Comparison of ENCODE assay signal across 20 cellular contexts in genomic region chr5:113005454-113005853, GRCh38. TPM values are rescaled to one million over a fixed set of nuclear protein-coding genes. Genes with fewer than 3 reads are reported as not detected.
A peak's percentile ranks its signal among the peaks of the same experiment; 100 is the strongest.
DNase-seq lines count a peak whose midpoint lies in the region; ATAC-seq and TF ChIP-seq lines count a peak whose summit lies in the region.
"Had no signal": no experiment of that assay in that cellular context is flagged by ENCODE, and none has a peak within 500 bp of the region (broad histone marks: within the 10 kb centered on the region; RNA-seq: fewer than 3 reads in every experiment).

No MANE protein-coding gene starts in this region.

- WGBS in liver, result 60% methylated on average over 1 of the region's 1 CpG

- H3K9me3 Mint-ChIP-seq in GM23338, result no peaks in the 10 kb centered on the region
- H3K9me3 Mint-ChIP-seq: activated CD4-positive, alpha-beta T cell treated with anti-CD3 and anti-CD28 coated beads, Interleukin-2, amount 10 ng/mL, durations not matched to agents 24 days and 14 days; stimulated activated naive B cell treated with anti-CD40 and anti-IgM and Interleukin-4, amounts not matched to agents 10 μg/mL and 1 μg/mL and 100 μg/mL, for 72 hours had no signal

- H3K4me2 ChIP-seq in GM23338, result no peak overlapping the region

- H3K9ac ChIP-seq in liver (ENCODE audit: low read depth in 1 of 2, low read length in 2 of 2), result no peak overlapping the region

- ATAC-seq in GM23338 (no peak), Right ventricle myocardium inferior (no peak)
- ATAC-seq: gastrocnemius medialis; stimulated activated naive B cell treated with anti-CD40 and anti-IgM and Interleukin-4, amounts not matched to agents 10 μg/mL and 1 μg/mL and 100 μg/mL, for 72 hours had no signal

- TF ChIP-seq CTCF in GM23338 (conservative IDR thresholded peaks at IDR 0.05; ENCODE audit: low read depth in 2 of 2), result no peak
- TF ChIP-seq CTCF in liver (IDR thresholded peaks at IDR 0.05; ENCODE audit: low read depth, low read length, missing input control), result no peak

- H3K27ac Mint-ChIP-seq in GM23338, result peak overlapping the region; percentile 14
- H3K27ac Mint-ChIP-seq: activated CD4-positive, alpha-beta T cell treated with anti-CD3 and anti-CD28 coated beads, Interleukin-2, amount 10 ng/mL, durations not matched to agents 24 days and 14 days; B cell; stimulated activated naive B cell treated with anti-CD40 and anti-IgM and Interleukin-4, amounts not matched to agents 10 μg/mL and 1 μg/mL and 100 μg/mL, for 72 hours had no signal

- DNase-seq in GM23338 (ENCODE audit: low spot score), result no peak
- peak; percentile 66 for DNase-seq in NCI-H226
- no peak for DNase-seq in epithelial cell of prostate (ENCODE audit: low read depth, low spot score)
- DNase-seq in activated CD8-positive, alpha-beta memory T cell treated with anti-CD3 and anti-CD28 coated beads, Interleukin-2, amount 50 U/mL, for 4 hours, result no peak
- DNase-seq in DMS79 (lab: John Stamatoyannopoulos, UW), result no peak
- DNase-seq in Right ventricle myocardium inferior (ENCODE audit: missing footprints), result no peak
- DNase-seq: activated CD4-positive, alpha-beta T cell treated with anti-CD3 and anti-CD28 coated beads, Interleukin-2, amount 10 ng/mL, durations not matched to agents 24 days and 14 days; activated gamma-delta T cell; adrenal gland; Caco-2; gastrocnemius medialis; NCI-H146; NCI-H2171; NCI-H69; SHP77 treated with DMSO at 0.1 percent for 48 hours; sigmoid colon; stimulated activated naive B cell treated with anti-CD40 and anti-IgM and Interleukin-4, amounts not matched to agents 10 μg/mL and 1 μg/mL and 100 μg/mL, for 72 hours; T-helper 1 cell had no signal

- no peak for TF ChIP-seq RAD21 in liver (IDR thresholded peaks at IDR 0.05)

- peaks cover 70% of the 10 kb centered on the region for H3K36me3 Mint-ChIP-seq in GM23338 (ENCODE audit: low read depth)

- no peaks in the 10 kb centered on the region for H3K9me3 ChIP-seq in liver (ENCODE audit: control insufficient read depth in 4 of 4, low read length in 3 of 4)
- H3K9me3 ChIP-seq: adrenal gland, Caco-2, gastrocnemius medialis, sigmoid colon had no signal

- no peak overlapping the region for H3K4me3 ChIP-seq in GM23338
- H3K4me3 ChIP-seq in liver (ENCODE audit: low read depth in 1 of 3, low read length in 3 of 3), result no peak overlapping the region
- H3K4me3 ChIP-seq: adrenal gland, gastrocnemius medialis, sigmoid colon had no signal

- H3K27ac ChIP-seq in GM23338 (ENCODE audit: low read depth) (no peak overlapping the region), epithelial cell of prostate (peak overlapping the region; percentile 2), liver (ENCODE audit: low read depth in 1 of 2, low read length in 2 of 2) (no peak overlapping the region)
- H3K27ac ChIP-seq: adrenal gland, gastrocnemius medialis, sigmoid colon had no signal

- no peaks in the 10 kb centered on the region for H3K27me3 ChIP-seq in GM23338 (ENCODE audit: insufficient read depth)
- no peaks in the 10 kb centered on the region for H3K27me3 ChIP-seq in liver (ENCODE audit: control insufficient read depth in 4 of 4, insufficient read depth in 4 of 4, low read length in 3 of 4)
- H3K27me3 ChIP-seq: adrenal gland, gastrocnemius medialis, sigmoid colon had no signal

- no peak overlapping the region for H3K4me3 Mint-ChIP-seq in GM23338
- H3K4me3 Mint-ChIP-seq: activated CD4-positive, alpha-beta T cell treated with anti-CD3 and anti-CD28 coated beads, Interleukin-2, amount 10 ng/mL, durations not matched to agents 24 days and 14 days; B cell; stimulated activated naive B cell treated with anti-CD40 and anti-IgM and Interleukin-4, amounts not matched to agents 10 μg/mL and 1 μg/mL and 100 μg/mL, for 72 hours had no signal

- H2AFZ ChIP-seq in GM23338, result no peak overlapping the region

- no peaks in the 10 kb centered on the region for H3K4me1 ChIP-seq in GM23338 (ENCODE audit: insufficient read depth)
- H3K4me1 ChIP-seq in liver (ENCODE audit: control insufficient read depth in 4 of 4, insufficient read depth in 4 of 4, low read length in 3 of 4), result no peaks in the 10 kb centered on the region
- H3K4me1 ChIP-seq: Caco-2, gastrocnemius medialis, sigmoid colon had no signal

- H3K36me3 ChIP-seq in GM23338 (ENCODE audit: insufficient read depth) (peaks cover 51% of the 10 kb centered on the region), liver (ENCODE audit: control insufficient read depth in 4 of 4, insufficient read depth in 3 of 4, low read depth in 1 of 4, low read length in 3 of 4) (peaks cover 3 to 31% (median 15%) of the 10 kb centered on the region in 4 donors)

- H3F3A ChIP-seq in GM23338 (replicated peaks; ENCODE audit: low read depth), result no peaks in the 10 kb centered on the region

- no peaks in the 10 kb centered on the region for H3K9me2 ChIP-seq in GM23338 (ENCODE audit: insufficient read depth)

- no peaks in the 10 kb centered on the region for H3K27me3 Mint-ChIP-seq in GM23338 (ENCODE audit: insufficient read depth, low read depth, poor library complexity)
- H3K27me3 Mint-ChIP-seq: activated CD4-positive, alpha-beta T cell treated with anti-CD3 and anti-CD28 coated beads, Interleukin-2, amount 10 ng/mL, durations not matched to agents 24 days and 14 days; B cell; stimulated activated naive B cell treated with anti-CD40 and anti-IgM and Interleukin-4, amounts not matched to agents 10 μg/mL and 1 μg/mL and 100 μg/mL, for 72 hours had no signal

- H3K79me2 ChIP-seq in GM23338 (replicated peaks; ENCODE audit: insufficient read depth), result peaks cover 4% of the 10 kb centered on the region

- H3K4me1 Mint-ChIP-seq in GM23338, result no peaks in the 10 kb centered on the region
- H3K4me1 Mint-ChIP-seq: B cell had no signal

- H4K20me1 ChIP-seq in GM23338 (replicated peaks; ENCODE audit: insufficient read depth), result no peaks in the 10 kb centered on the region; the same call in 1 of the 2 replicates

- intact Hi-C loops in Right ventricle myocardium inferior (cut with DNase I), result no loop called here

TF ChIP-seq in GM23338, 12 proteins besides CTCF, POLR2A, EP300 and RAD21:
- TF ChIP-seq EZH2 (IDR thresholded peaks at IDR 0.05; ENCODE audit: low read depth, unreplicated experiment) (no peak), NANOG (IDR thresholded peaks at IDR 0.05; ENCODE audit: borderline replicate concordance) (no peak), POLR2AphosphoS5 (IDR thresholded peaks at IDR 0.05; ENCODE audit: low read depth) (no peak)

TF ChIP-seq in liver, 16 proteins besides CTCF, POLR2A, EP300 and RAD21:
- peak; percentile 22 to 42 for TF ChIP-seq JUND (IDR thresholded peaks at IDR 0.05)
- peak; percentile 48 for TF ChIP-seq YY1 (IDR thresholded peaks at IDR 0.05)
- no peak for TF ChIP-seq NR2F2 (IDR thresholded peaks at IDR 0.05)
- TF ChIP-seq FOXA1 (IDR thresholded peaks at IDR 0.05), result no peak

RNA-seq across cellular contexts. Expression of gene DCP2, which starts 28.9 kb away (rescaled TPM):
- total RNA-seq in GM23338 (2014; rRNA removed; shearing (Covaris generic)), result 146 and 165 TPM in 2 replicates
- 96.6 and 101 TPM in 2 replicates for polyA plus RNA-seq in GM23338 (2016; fragmentation: Nextera tagmentation; extraction: Ambion mirVana)
- 10 to 100 TPM; 18.4 to 44.2 TPM for total RNA-seq in liver
- polyA plus RNA-seq in liver, result 1 to 10 TPM; 2.9 to 6.4 TPM
- 18.1 TPM for total RNA-seq in Right ventricle myocardium inferior
